In the genomic region with DNA sequence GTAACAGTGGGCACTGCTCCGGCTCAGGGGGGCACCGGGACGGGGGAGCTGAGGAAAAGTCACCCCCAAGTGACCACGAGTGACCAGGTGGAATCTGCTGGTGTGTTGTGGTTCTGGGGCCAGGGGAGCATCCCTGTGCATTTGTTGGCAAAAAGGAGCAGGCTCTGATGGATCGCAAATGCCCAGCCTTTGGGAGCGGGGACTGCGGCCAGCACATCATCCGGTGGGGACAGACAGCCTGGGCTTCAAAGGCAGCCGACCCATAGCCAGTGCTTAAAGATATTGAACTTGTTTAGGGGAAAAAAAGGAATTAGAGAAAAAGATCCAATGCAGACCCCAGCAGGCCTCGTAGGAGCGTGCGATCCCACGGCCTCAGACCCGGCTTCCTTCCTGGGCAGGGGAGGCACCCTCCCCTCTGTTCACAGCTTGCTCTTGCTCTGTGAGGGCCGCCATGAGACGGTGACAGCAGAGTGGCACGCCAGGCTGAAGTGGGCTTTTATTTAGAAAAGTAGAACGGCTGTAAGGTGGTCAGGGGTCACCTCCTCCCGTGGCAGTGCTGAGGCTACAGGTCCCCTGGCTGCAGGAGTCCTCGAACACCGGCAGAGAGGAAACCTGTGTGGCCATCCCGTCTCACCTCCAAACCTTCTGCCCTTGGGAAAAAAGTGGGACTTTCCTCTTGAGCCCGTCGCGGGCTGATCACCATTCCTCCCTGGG, we compare ENCODE assay signal across 11 cellular contexts. TPM values are rescaled to one million over a fixed set of nuclear protein-coding genes. Genes with fewer than 3 reads are reported as not detected.
"Had no signal": no experiment of that assay in that cellular context is flagged by ENCODE, and none has a peak within 500 bp of the region (broad histone marks: within the 10 kb centered on the region; RNA-seq: fewer than 3 reads in every experiment).

No MANE protein-coding gene starts in this region.

- H3K4me3 ChIP-seq: body of pancreas, hepatocyte, mucosa of descending colon had no signal

- H3K9ac ChIP-seq: SK-N-SH had no signal

- DNase-seq: activated CD4-positive, alpha-beta T cell treated with anti-CD3 and anti-CD28 coated beads for 4 hours; activated CD8-positive, alpha-beta T cell treated with anti-CD3 and anti-CD28 coated beads, Interleukin-2, amount 10 ng/mL, durations not matched to agents 7 days and 5 days; activated naive CD4-positive, alpha-beta T cell treated with Interleukin-2 at 50 U/mL for 16 hours; body of pancreas; effector memory CD4-positive, alpha-beta T cell; kidney glomerular epithelial cell; nucleus accumbens; SK-N-SH had no signal

- H3K27ac ChIP-seq: body of pancreas, hepatocyte had no signal

- H3K4me1 ChIP-seq: body of pancreas had no signal

- ATAC-seq: activated CD8-positive, alpha-beta T cell treated with anti-CD3 and anti-CD28 coated beads, Interleukin-2, amount 10 ng/mL, durations not matched to agents 7 days and 5 days; body of pancreas; mucosa of descending colon; naive thymus-derived CD8-positive, alpha-beta T cell had no signal

- H3K27me3 ChIP-seq: body of pancreas, hepatocyte had no signal

- H3K9me3 ChIP-seq: body of pancreas, mucosa of descending colon, SK-N-SH had no signal

- H3K4me2 ChIP-seq: hepatocyte, SK-N-SH had no signal

RNA-seq across cellular contexts. Expression of a gene that starts 41.2 kb away (rescaled TPM):
- polyA plus RNA-seq: naive thymus-derived CD8-positive, alpha-beta T cell had no signal
